In the genomic region with DNA sequence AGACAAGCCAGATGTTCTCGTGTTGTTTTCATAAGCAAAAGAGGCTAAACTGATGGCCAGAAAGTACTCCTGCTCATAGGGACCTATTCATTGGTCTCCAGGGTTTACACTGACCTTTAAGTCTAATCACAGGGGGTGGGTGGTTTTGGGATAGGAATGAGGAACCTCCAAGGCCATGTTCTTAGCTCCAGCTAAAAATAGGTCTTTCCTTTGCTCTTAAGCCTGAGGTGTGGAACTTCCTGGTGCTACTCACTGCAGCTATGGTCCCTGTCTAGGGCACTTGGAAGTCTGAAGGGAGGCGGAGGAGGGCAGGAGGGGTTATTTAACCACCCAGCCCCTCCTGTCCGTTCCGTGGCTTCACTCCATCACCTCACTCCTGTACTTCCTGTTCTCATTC, we compare ENCODE assay signal across 1 cellular context.
TF ChIP-seq lines count a peak whose summit lies in the region.

No MANE protein-coding gene starts in this region.

TF ChIP-seq in K562, 482 proteins besides CTCF, POLR2A, EP300 and RAD21 (continued from another document and continues in another):
- TF ChIP-seq PHF21A (IDR thresholded peaks at IDR 0.05; ENCODE audit: borderline replicate concordance, low read depth) (no peak), TEAD4 (IDR thresholded peaks at IDR 0.05; ENCODE audit: low read length) (peak; percentile 21; the same call in 1 of the 2 replicates), TEAD4 (CRISPR knock-in tag; IDR thresholded peaks at IDR 0.05; ENCODE audit: borderline replicate concordance) (no peak), SMAD2 (IDR thresholded peaks at IDR 0.05; ENCODE audit: low read depth, low read length) (no peak), SNIP1 (IDR thresholded peaks at IDR 0.05; ENCODE audit: low read depth) (no peak), CBFA2T3 (IDR thresholded peaks at IDR 0.05) (peak; percentile 39; the same call in 1 of the 2 replicates), ILF3 (IDR thresholded peaks at IDR 0.05; ENCODE audit: borderline replicate concordance) (no peak), XRCC5 (IDR thresholded peaks at IDR 0.05; ENCODE audit: low read depth, low read length) (no peak), ZNF143 (CRISPR knock-in tag; IDR thresholded peaks at IDR 0.05) (no peak), TCF7 (IDR thresholded peaks at IDR 0.05; ENCODE audit: borderline replicate concordance) (no peak), STAT6 (CRISPR knock-in tag; IDR thresholded peaks at IDR 0.05) (no peak), FOXJ2 (tag; IDR thresholded peaks at IDR 0.05) (0 out of 2 replicates have a peak, but pooled peaks have one; percentile 34), ILK (tag; IDR thresholded peaks at IDR 0.05; ENCODE audit: borderline replicate concordance, low read depth) (no peak), SIN3B (IDR thresholded peaks at IDR 0.05; ENCODE audit: low read depth) (no peak), ZBTB2 (IDR thresholded peaks at IDR 0.05) (no peak), HNRNPL (IDR thresholded peaks at IDR 0.05; ENCODE audit: low read depth, low read length) (no peak), SP1 (CRISPR knock-in tag; IDR thresholded peaks at IDR 0.05) (no peak), ZBTB9 (CRISPR knock-in tag; IDR thresholded peaks at IDR 0.05) (no peak), ZNF316 (IDR thresholded peaks at IDR 0.05) (no peak), C11orf30 (IDR thresholded peaks at IDR 0.05; ENCODE audit: low read depth) (no peak), CBFB (CRISPR knock-in tag; IDR thresholded peaks at IDR 0.05) (no peak), TAL1 (IDR thresholded peaks at IDR 0.05) (peak; percentile 49), TRIM28 (IDR thresholded peaks at IDR 0.05) (no peak), ZNF445 (CRISPR knock-in tag; IDR thresholded peaks at IDR 0.05; ENCODE audit: low read depth) (no peak), ZNF644 (tag; IDR thresholded peaks at IDR 0.05; ENCODE audit: low read depth) (0 out of 2 replicates have a peak, but pooled peaks have one; percentile 27), ZNF77 (CRISPR knock-in tag; IDR thresholded peaks at IDR 0.05) (no peak), E2F6 (IDR thresholded peaks at IDR 0.05; ENCODE audit: borderline replicate concordance in 1 of 2, extremely low read depth in 1 of 2, insufficient read depth in 1 of 2, insufficient read length in 1 of 2, low read depth in 1 of 2, low read length in 1 of 2, poor library complexity in 1 of 2, severe bottlenecking in 1 of 2) (no peak), KDM1A (IDR thresholded peaks at IDR 0.05) (no peak), TFAM (CRISPR knock-in tag; conservative IDR thresholded peaks at IDR 0.05) (no peak), TOE1 (IDR thresholded peaks at IDR 0.05; ENCODE audit: borderline replicate concordance) (no peak), TOE1 (CRISPR knock-in tag; IDR thresholded peaks at IDR 0.05; ENCODE audit: borderline replicate concordance, low read depth) (no peak), OTX1 (CRISPR knock-in tag; IDR thresholded peaks at IDR 0.05) (no peak), ZFPM2 (CRISPR knock-in tag; IDR thresholded peaks at IDR 0.05) (no peak), ZNF75A (CRISPR knock-in tag; IDR thresholded peaks at IDR 0.05) (no peak), HDAC1 (IDR thresholded peaks at IDR 0.05) (no peak), BMI1 (IDR thresholded peaks at IDR 0.05; ENCODE audit: low read length) (no peak), EZH2 (IDR thresholded peaks at IDR 0.05; ENCODE audit: borderline replicate concordance, low read depth, low read length) (no peak), CBX1 (IDR thresholded peaks at IDR 0.05; ENCODE audit: low read depth) (no peak), PURB (CRISPR knock-in tag; IDR thresholded peaks at IDR 0.05; ENCODE audit: low read depth) (no peak), ID3 (CRISPR knock-in tag; IDR thresholded peaks at IDR 0.05) (no peak), ID3 (tag; IDR thresholded peaks at IDR 0.05) (peak; percentile 92), YBX1 (IDR thresholded peaks at IDR 0.05) (no peak), ARID1B (IDR thresholded peaks at IDR 0.05) (peak; percentile 8; the same call in 1 of the 2 replicates), SMAD1 (IDR thresholded peaks at IDR 0.05; ENCODE audit: low read depth, low read length, partially characterized antibody) (no peak), ZNF384 (IDR thresholded peaks at IDR 0.05; ENCODE audit: low read depth, low read length) (peak; percentile 66; the same call in 1 of the 2 replicates), NR1H2 (CRISPR knock-in tag; IDR thresholded peaks at IDR 0.05) (no peak), ATF1 (CRISPR knock-in tag; IDR thresholded peaks at IDR 0.05) (no peak), ATF1 (tag; IDR thresholded peaks at IDR 0.05) (no peak), ZNF766 (CRISPR knock-in tag; conservative IDR thresholded peaks at IDR 0.05) (no peak), GATA2 (CRISPR knock-in tag; IDR thresholded peaks at IDR 0.05) (no peak), SETDB1 (IDR thresholded peaks at IDR 0.05; ENCODE audit: low read length) (no peak)
- TF ChIP-seq, protein P1, sequence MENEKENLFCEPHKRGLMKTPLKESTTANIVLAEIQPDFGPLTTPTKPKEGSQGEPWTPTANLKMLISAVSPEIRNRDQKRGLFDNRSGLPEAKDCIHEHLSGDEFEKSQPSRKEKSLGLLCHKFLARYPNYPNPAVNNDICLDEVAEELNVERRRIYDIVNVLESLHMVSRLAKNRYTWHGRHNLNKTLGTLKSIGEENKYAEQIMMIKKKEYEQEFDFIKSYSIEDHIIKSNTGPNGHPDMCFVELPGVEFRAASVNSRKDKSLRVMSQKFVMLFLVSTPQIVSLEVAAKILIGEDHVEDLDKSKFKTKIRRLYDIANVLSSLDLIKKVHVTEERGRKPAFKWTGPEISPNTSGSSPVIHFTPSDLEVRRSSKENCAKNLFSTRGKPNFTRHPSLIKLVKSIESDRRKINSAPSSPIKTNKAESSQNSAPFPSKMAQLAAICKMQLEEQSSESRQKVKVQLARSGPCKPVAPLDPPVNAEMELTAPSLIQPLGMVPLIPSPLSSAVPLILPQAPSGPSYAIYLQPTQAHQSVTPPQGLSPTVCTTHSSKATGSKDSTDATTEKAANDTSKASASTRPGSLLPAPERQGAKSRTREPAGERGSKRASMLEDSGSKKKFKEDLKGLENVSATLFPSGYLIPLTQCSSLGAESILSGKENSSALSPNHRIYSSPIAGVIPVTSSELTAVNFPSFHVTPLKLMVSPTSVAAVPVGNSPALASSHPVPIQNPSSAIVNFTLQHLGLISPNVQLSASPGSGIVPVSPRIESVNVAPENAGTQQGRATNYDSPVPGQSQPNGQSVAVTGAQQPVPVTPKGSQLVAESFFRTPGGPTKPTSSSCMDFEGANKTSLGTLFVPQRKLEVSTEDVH (IDR thresholded peaks at IDR 0.05; ENCODE audit: low read depth, partially characterized antibody): no peak
- TF ChIP-seq, protein P2, sequence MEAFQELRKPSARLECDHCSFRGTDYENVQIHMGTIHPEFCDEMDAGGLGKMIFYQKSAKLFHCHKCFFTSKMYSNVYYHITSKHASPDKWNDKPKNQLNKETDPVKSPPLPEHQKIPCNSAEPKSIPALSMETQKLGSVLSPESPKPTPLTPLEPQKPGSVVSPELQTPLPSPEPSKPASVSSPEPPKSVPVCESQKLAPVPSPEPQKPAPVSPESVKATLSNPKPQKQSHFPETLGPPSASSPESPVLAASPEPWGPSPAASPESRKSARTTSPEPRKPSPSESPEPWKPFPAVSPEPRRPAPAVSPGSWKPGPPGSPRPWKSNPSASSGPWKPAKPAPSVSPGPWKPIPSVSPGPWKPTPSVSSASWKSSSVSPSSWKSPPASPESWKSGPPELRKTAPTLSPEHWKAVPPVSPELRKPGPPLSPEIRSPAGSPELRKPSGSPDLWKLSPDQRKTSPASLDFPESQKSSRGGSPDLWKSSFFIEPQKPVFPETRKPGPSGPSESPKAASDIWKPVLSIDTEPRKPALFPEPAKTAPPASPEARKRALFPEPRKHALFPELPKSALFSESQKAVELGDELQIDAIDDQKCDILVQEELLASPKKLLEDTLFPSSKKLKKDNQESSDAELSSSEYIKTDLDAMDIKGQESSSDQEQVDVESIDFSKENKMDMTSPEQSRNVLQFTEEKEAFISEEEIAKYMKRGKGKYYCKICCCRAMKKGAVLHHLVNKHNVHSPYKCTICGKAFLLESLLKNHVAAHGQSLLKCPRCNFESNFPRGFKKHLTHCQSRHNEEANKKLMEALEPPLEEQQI (IDR thresholded peaks at IDR 0.05): no peak
- TF ChIP-seq, protein P3, sequence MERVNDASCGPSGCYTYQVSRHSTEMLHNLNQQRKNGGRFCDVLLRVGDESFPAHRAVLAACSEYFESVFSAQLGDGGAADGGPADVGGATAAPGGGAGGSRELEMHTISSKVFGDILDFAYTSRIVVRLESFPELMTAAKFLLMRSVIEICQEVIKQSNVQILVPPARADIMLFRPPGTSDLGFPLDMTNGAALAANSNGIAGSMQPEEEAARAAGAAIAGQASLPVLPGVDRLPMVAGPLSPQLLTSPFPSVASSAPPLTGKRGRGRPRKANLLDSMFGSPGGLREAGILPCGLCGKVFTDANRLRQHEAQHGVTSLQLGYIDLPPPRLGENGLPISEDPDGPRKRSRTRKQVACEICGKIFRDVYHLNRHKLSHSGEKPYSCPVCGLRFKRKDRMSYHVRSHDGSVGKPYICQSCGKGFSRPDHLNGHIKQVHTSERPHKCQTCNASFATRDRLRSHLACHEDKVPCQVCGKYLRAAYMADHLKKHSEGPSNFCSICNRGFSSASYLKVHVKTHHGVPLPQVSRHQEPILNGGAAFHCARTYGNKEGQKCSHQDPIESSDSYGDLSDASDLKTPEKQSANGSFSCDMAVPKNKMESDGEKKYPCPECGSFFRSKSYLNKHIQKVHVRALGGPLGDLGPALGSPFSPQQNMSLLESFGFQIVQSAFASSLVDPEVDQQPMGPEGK (CRISPR knock-in tag; IDR thresholded peaks at IDR 0.05; ENCODE audit: borderline replicate concordance): no peak
- TF ChIP-seq, protein P4, sequence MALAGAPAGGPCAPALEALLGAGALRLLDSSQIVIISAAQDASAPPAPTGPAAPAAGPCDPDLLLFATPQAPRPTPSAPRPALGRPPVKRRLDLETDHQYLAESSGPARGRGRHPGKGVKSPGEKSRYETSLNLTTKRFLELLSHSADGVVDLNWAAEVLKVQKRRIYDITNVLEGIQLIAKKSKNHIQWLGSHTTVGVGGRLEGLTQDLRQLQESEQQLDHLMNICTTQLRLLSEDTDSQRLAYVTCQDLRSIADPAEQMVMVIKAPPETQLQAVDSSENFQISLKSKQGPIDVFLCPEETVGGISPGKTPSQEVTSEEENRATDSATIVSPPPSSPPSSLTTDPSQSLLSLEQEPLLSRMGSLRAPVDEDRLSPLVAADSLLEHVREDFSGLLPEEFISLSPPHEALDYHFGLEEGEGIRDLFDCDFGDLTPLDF (CRISPR knock-in tag; IDR thresholded peaks at IDR 0.05): no peak
- TF ChIP-seq, protein P5, sequence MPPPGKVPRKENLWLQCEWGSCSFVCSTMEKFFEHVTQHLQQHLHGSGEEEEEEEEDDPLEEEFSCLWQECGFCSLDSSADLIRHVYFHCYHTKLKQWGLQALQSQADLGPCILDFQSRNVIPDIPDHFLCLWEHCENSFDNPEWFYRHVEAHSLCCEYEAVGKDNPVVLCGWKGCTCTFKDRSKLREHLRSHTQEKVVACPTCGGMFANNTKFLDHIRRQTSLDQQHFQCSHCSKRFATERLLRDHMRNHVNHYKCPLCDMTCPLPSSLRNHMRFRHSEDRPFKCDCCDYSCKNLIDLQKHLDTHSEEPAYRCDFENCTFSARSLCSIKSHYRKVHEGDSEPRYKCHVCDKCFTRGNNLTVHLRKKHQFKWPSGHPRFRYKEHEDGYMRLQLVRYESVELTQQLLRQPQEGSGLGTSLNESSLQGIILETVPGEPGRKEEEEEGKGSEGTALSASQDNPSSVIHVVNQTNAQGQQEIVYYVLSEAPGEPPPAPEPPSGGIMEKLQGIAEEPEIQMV (tag; conservative IDR thresholded peaks at IDR 0.05; ENCODE audit: low read depth): no peak
